In the genomic region with DNA sequence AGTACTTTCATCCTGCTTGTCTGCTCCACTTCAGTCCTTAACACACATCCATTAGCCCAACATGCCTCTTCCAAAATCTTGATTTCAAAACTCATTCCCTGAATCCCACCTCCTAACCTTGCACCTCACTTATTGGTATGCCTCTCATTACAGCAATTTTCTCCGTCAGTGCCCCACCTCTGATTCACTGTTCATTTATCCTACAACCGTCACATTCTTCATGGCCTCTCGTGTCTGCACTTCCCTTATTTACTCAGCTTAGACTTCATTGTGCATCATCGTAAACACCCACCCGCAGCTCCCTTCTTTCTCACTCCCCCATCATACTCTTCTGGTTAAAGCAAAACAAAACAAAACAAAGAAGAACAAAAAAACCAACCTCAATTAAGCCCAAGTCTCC, we compare ENCODE assay signal across 16 cellular contexts.
DNase-seq lines count a peak whose midpoint lies in the region; ATAC-seq and TF ChIP-seq lines count a peak whose summit lies in the region.
"Had no signal": no experiment of that assay in that cellular context is flagged by ENCODE, and none has a peak within 500 bp of the region (broad histone marks: within the 10 kb centered on the region; RNA-seq: fewer than 3 reads in every experiment).

No MANE protein-coding gene starts in this region.

- H3K4me3 ChIP-seq in IMR-90 (ENCODE audit: insufficient read depth, low read depth, low read length) (no peak overlapping the region), GM23338 (no peak overlapping the region)

- no peaks in the 10 kb centered on the region for H3K9me3 ChIP-seq in IMR-90 (ENCODE audit: control insufficient read depth, insufficient read depth, low read length)

- peak overlapping the region; percentile 88; the same call in 1 of the 2 replicates for H3K18ac ChIP-seq in IMR-90 (ENCODE audit: low read depth, low read length)

- H4K20me1 ChIP-seq in IMR-90 (ENCODE audit: insufficient read depth, low read length) (no peaks in the 10 kb centered on the region), GM23338 (replicated peaks; ENCODE audit: insufficient read depth) (no peaks in the 10 kb centered on the region)

- peak overlapping the region; percentile 79; the same call in 2 of the 3 replicates for H2BK15ac ChIP-seq in IMR-90 (ENCODE audit: low read depth, low read length)

- H3K9me2 ChIP-seq in GM23338 (ENCODE audit: insufficient read depth) = peaks cover 7% of the 10 kb centered on the region; the same call in 1 of the 2 replicates

- peak overlapping the region; percentile 87 for H3K23ac ChIP-seq in IMR-90 (ENCODE audit: low read depth, low read length)

- peak overlapping the region; percentile 67 for H3K14ac ChIP-seq in IMR-90 (replicated peaks; ENCODE audit: low read depth, low read length)

- no peak overlapping the region for H3K27ac ChIP-seq in IMR-90 (ENCODE audit: insufficient read depth, low read length)
- H3K27ac ChIP-seq in GM23338 (ENCODE audit: low read depth) = no peak overlapping the region

- no peak overlapping the region for H3K9ac ChIP-seq in IMR-90 (ENCODE audit: low read depth, low read length)

- BruUV-seq in IMR-90 (replicated peaks; lab: Mats Ljungman, UMichigan) = no TSS peak

- H3K79me2 ChIP-seq in GM23338 (replicated peaks; ENCODE audit: insufficient read depth) = no peaks in the 10 kb centered on the region

- intact Hi-C loops in IMR-90 (cut with micrococcal nuclease) = no loop called here

- peak overlapping the region; percentile 84; the same call in 1 of the 2 replicates for H3K4ac ChIP-seq in IMR-90 (ENCODE audit: low read depth, low read length)

- peaks cover 8% of the 10 kb centered on the region; the same call in 1 of the 3 replicates for H3K36me3 Mint-ChIP-seq in GM23338 (ENCODE audit: low read depth)
- H3K36me3 Mint-ChIP-seq: CD4-positive, CD25-positive, alpha-beta regulatory T cell had no signal

- peaks cover 9% of the 10 kb centered on the region; the same call in 1 of the 2 replicates for H3K4me1 ChIP-seq in IMR-90 (ENCODE audit: control insufficient read depth, insufficient read depth, low read length)
- peaks cover 12% of the 10 kb centered on the region; the same call in 1 of the 2 replicates for H3K4me1 ChIP-seq in GM23338 (ENCODE audit: insufficient read depth)

- ATAC-seq in IMR-90 (ENCODE audit: low read depth) (no peak), HG02852 (IDR thresholded peaks at IDR 0.05; ENCODE audit: unreplicated experiment) (no peak), GM23338 (no peak)

- H3K56ac ChIP-seq in IMR-90 (ENCODE audit: extremely low read depth, insufficient read depth, low read length) = 0 out of 2 replicates have a peak overlapping the region, but pooled peaks have one; percentile 32

- TF ChIP-seq CTCF in IMR-90 (conservative IDR thresholded peaks at IDR 0.05; ENCODE audit: low read depth, low read length) (no peak), GM23338 (conservative IDR thresholded peaks at IDR 0.05; ENCODE audit: low read depth in 2 of 2) (no peak)

- H3F3A ChIP-seq in GM23338 (replicated peaks; ENCODE audit: low read depth) = no peaks in the 10 kb centered on the region

- H3K4me2 ChIP-seq in IMR-90 (ENCODE audit: low read depth, low read length) (peak overlapping the region; percentile 22; the same call in 1 of the 2 replicates), GM23338 (no peak overlapping the region)

- H3K36me3 ChIP-seq in IMR-90 (ENCODE audit: control insufficient read depth, insufficient read depth, low read length) = no peaks in the 10 kb centered on the region
- H3K36me3 ChIP-seq in GM23338 (ENCODE audit: insufficient read depth) = no peaks in the 10 kb centered on the region

- H3K27me3 Mint-ChIP-seq in GM23338 (ENCODE audit: insufficient read depth, low read depth, poor library complexity) = peaks cover 6% of the 10 kb centered on the region

- peaks cover 12% of the 10 kb centered on the region for H3K9me1 ChIP-seq in IMR-90 (ENCODE audit: insufficient read depth, low read length)

- H2BK20ac ChIP-seq in IMR-90 (ENCODE audit: low read depth, low read length) = peak overlapping the region; percentile 85

- peak overlapping the region; percentile 84 for H2BK120ac ChIP-seq in IMR-90 (ENCODE audit: low read depth, low read length)

- H3K4me1 Mint-ChIP-seq in GM23338 = peaks cover 9% of the 10 kb centered on the region

- peaks cover 6 to 25% of the 10 kb centered on the region in 2 experiments; a peak in 2 of 4 replicates for H3K79me1 ChIP-seq in IMR-90 (ENCODE audit: low read depth in 1 of 2, low read length in 2 of 2)

- H4K8ac ChIP-seq in IMR-90 (ENCODE audit: low read depth in 2 of 2, low read length in 2 of 2) = peak overlapping the region; percentile 29 to 79; a peak in 3 of 4 replicates

- H2AFZ ChIP-seq in IMR-90 (replicated peaks; ENCODE audit: low read length, poor library complexity) (peak overlapping the region; percentile 37), GM23338 (no peak overlapping the region)

- H4K5ac ChIP-seq in IMR-90 (ENCODE audit: low read depth, low read length) = peak overlapping the region; percentile 70; the same call in 1 of the 2 replicates

- dilution Hi-C loops in IMR-90 (cut with HindIII; ENCODE audit: low sequenced_read_pairs, unreplicated experiment) = no loop called here

- H3K27ac Mint-ChIP-seq in GM23338 = no peak overlapping the region
- H3K27ac Mint-ChIP-seq: CD4-positive, CD25-positive, alpha-beta regulatory T cell had no signal

- in situ Hi-C loops in IMR-90 (cut with MboI; ENCODE audit: low sequenced_read_pairs) = no loop called here

- H3K9me3 Mint-ChIP-seq in GM23338 = peaks cover 16% of the 10 kb centered on the region

- peak overlapping the region; percentile 41 for H2AK5ac ChIP-seq in IMR-90 (ENCODE audit: low read depth, low read length)

- WGBS in IMR-90 (ENCODE audit: extremely low coverage in 2 of 2, insufficient read length in 1 of 2), 2 experiments = 72% methylated on average over 3 of the region's 5 CpGs; no CpG with 5 or more reads in 1 of the 2 experiments

- TF ChIP-seq RAD21 in IMR-90 (IDR thresholded peaks at IDR 0.05; ENCODE audit: low read length) = 0 out of 2 replicates have a peak, but pooled peaks have one; percentile 3

- CTCF ChIA-PET in IMR-90 (lab: Yijun Ruan, JAX) = interaction anchor here (0.6 kb wide), 1 partner anchor 139 kb away, joined by 4 read pairs; no protein-coding TSS in a partner anchor

- no peak for TF ChIP-seq POLR2A in IMR-90 (IDR thresholded peaks at IDR 0.05; ENCODE audit: low read depth, low read length)

- H4K91ac ChIP-seq in IMR-90 (ENCODE audit: insufficient read depth, low read depth, low read length) = peak overlapping the region; percentile 9

- no peak overlapping the region for H3K4me3 Mint-ChIP-seq in GM23338
- H3K4me3 Mint-ChIP-seq: CD4-positive, CD25-positive, alpha-beta regulatory T cell had no signal

- peak overlapping the region; percentile 88 for H2BK5ac ChIP-seq in IMR-90 (ENCODE audit: low read depth, low read length, poor library complexity, severe bottlenecking)

- no peak overlapping the region for H2AK9ac ChIP-seq in IMR-90 (replicated peaks; ENCODE audit: low read depth, low read length, poor library complexity)

- H3K27me3 ChIP-seq in IMR-90 (ENCODE audit: control insufficient read depth, insufficient read depth, low read length) (no peaks in the 10 kb centered on the region), GM23338 (ENCODE audit: insufficient read depth) (no peaks in the 10 kb centered on the region; the same call in 1 of the 2 replicates)

- DNase-seq in EH (ENCODE audit: low read depth) = peak; percentile 46
- peak; percentile 64 for DNase-seq in IMR-90
- peak; percentile 51 for DNase-seq in astrocyte of the hippocampus (ENCODE audit: low read depth, low spot score)
- DNase-seq in iris pigment epithelial cell (ENCODE audit: low read depth) = peak; percentile 61
- no peak for DNase-seq in NCI-H1092 (lab: John Stamatoyannopoulos, UW)
- DNase-seq in amniotic stem cell (lab: John Stamatoyannopoulos, UW) = no peak
- no peak for DNase-seq in GM23338 (ENCODE audit: low spot score)
- DNase-seq: Calu3; CD4-positive, CD25-positive, alpha-beta regulatory T cell; GF-D8; GOT3; NCI-H1105 treated with DMSO at 0.1 percent for 48 hours; NCI-H187; NCI-H446; SHP77 had no signal

- POLR2A ChIA-PET in IMR-90 (lab: Charles Lee; ENCODE audit: unreplicated experiment) = no interaction called here

TF ChIP-seq in IMR-90, 13 proteins besides CTCF, POLR2A, EP300 and RAD21:
- TF ChIP-seq FOS (IDR thresholded peaks at IDR 0.05; ENCODE audit: low read depth, low read length) (0 out of 2 replicates have a peak, but pooled peaks have one; percentile 8), BHLHE40 (IDR thresholded peaks at IDR 0.05; ENCODE audit: low read depth, low read length) (peak; percentile 73), CEBPB (IDR thresholded peaks at IDR 0.05; ENCODE audit: low read depth, low read length) (peak; percentile 57), MAZ (IDR thresholded peaks at IDR 0.05; ENCODE audit: borderline replicate concordance, low read depth, low read length) (no peak), RFX5 (IDR thresholded peaks at IDR 0.05; ENCODE audit: low read depth, low read length) (no peak), RCOR1 (IDR thresholded peaks at IDR 0.05; ENCODE audit: insufficient replicate concordance, low read length) (no peak), MAFK (IDR thresholded peaks at IDR 0.05; ENCODE audit: low read depth, low read length) (no peak)

TF ChIP-seq in GM23338, 12 proteins besides CTCF, POLR2A, EP300 and RAD21 (continues in another document):
- TF ChIP-seq, protein P1, sequence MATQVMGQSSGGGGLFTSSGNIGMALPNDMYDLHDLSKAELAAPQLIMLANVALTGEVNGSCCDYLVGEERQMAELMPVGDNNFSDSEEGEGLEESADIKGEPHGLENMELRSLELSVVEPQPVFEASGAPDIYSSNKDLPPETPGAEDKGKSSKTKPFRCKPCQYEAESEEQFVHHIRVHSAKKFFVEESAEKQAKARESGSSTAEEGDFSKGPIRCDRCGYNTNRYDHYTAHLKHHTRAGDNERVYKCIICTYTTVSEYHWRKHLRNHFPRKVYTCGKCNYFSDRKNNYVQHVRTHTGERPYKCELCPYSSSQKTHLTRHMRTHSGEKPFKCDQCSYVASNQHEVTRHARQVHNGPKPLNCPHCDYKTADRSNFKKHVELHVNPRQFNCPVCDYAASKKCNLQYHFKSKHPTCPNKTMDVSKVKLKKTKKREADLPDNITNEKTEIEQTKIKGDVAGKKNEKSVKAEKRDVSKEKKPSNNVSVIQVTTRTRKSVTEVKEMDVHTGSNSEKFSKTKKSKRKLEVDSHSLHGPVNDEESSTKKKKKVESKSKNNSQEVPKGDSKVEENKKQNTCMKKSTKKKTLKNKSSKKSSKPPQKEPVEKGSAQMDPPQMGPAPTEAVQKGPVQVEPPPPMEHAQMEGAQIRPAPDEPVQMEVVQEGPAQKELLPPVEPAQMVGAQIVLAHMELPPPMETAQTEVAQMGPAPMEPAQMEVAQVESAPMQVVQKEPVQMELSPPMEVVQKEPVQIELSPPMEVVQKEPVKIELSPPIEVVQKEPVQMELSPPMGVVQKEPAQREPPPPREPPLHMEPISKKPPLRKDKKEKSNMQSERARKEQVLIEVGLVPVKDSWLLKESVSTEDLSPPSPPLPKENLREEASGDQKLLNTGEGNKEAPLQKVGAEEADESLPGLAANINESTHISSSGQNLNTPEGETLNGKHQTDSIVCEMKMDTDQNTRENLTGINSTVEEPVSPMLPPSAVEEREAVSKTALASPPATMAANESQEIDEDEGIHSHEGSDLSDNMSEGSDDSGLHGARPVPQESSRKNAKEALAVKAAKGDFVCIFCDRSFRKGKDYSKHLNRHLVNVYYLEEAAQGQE (IDR thresholded peaks at IDR 0.05; ENCODE audit: unreplicated experiment) = no peak
- TF ChIP-seq STAT1 (IDR thresholded peaks at IDR 0.05; ENCODE audit: unreplicated experiment) = no peak

Comparison
In these comparisons a context has a peak if more than half of its experiments do, and no peak if none do; other contexts are left out.
1. DNase-seq: peak in EH (single experiment), IMR-90 (single experiment), astrocyte of the hippocampus (single experiment) and iris pigment epithelial cell (single experiment); none in NCI-H1092 (single experiment), amniotic stem cell (single experiment) and GM23338 (single experiment).